ENCODE assay signal across 15 cellular contexts in the genomic region with DNA sequence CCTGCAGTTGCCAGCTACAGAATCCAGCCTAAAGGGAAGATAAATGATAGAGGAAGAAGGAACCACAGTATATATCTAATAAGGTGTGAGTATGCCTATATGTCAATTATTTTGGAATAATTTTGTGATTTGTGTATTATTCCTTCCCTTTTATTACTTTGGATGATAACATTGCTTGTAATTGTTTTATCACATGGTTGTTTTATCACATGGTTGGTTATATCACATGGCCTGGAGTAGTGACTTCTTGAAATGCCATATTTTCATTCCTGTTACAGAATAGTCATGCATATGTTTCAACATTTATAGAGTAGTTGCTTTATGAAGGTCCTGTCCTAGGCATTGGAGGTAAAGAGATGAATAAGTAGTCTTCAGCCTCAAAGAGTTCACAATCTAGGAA.
"Had no signal": no experiment of that assay in that cellular context is flagged by ENCODE, and none has a peak within 500 bp of the region (broad histone marks: within the 10 kb centered on the region; RNA-seq: fewer than 3 reads in every experiment).

No MANE protein-coding gene starts in this region.

- H3K4me3 ChIP-seq: dorsolateral prefrontal cortex, esophagus squamous epithelium, suprapubic skin had no signal

- H3K27me3 ChIP-seq: dorsolateral prefrontal cortex, esophagus squamous epithelium, suprapubic skin had no signal

- H3K27ac ChIP-seq: dorsolateral prefrontal cortex, suprapubic skin had no signal

- DNase-seq: activated CD4-positive, alpha-beta T cell treated with anti-CD3 and anti-CD28 coated beads for 4 hours; activated CD8-positive, alpha-beta memory T cell treated with anti-CD3 and anti-CD28 coated beads, Interleukin-2, amount 50 U/mL, for 4 hours; activated CD8-positive, alpha-beta T cell treated with anti-CD3 and anti-CD28 coated beads for 36 hours; activated naive CD8-positive, alpha-beta T cell treated with anti-CD3 and anti-CD28 coated beads, Interleukin-2, amount 10 ng/mL, durations not matched to agents 7 days and 5 days; activated T-cell treated with anti-CD3 and anti-CD28 coated beads, Interleukin-2, amount 50 U/mL, for 72 hours; anterior cingulate cortex; dorsolateral prefrontal cortex; esophagus squamous epithelium; foreskin fibroblast; left cardiac atrium; naive thymus-derived CD4-positive, alpha-beta T cell; posterior cingulate gyrus; stimulated activated naive CD4-positive, alpha-beta T cell treated with Interleukin-2 at 50 U/mL for 16 hours had no signal

- H3K36me3 ChIP-seq: esophagus squamous epithelium, suprapubic skin had no signal

- H3K27ac Mint-ChIP-seq: activated CD8-positive, alpha-beta T cell treated with anti-CD3 and anti-CD28 coated beads for 36 hours; activated naive CD8-positive, alpha-beta T cell treated with anti-CD3 and anti-CD28 coated beads, Interleukin-2, amount 10 ng/mL, durations not matched to agents 7 days and 5 days; activated T-cell treated with anti-CD3 and anti-CD28 coated beads, Interleukin-2, amount 50 U/mL, for 72 hours; naive thymus-derived CD4-positive, alpha-beta T cell; type B pancreatic cell had no signal

- ATAC-seq: activated CD8-positive, alpha-beta T cell treated with anti-CD3 and anti-CD28 coated beads for 36 hours; activated T-cell treated with anti-CD3 and anti-CD28 coated beads, Interleukin-2, amount 50 U/mL, for 72 hours; left cardiac atrium; naive thymus-derived CD4-positive, alpha-beta T cell had no signal

- H3K9me3 Mint-ChIP-seq: activated CD8-positive, alpha-beta T cell treated with anti-CD3 and anti-CD28 coated beads for 36 hours; activated naive CD8-positive, alpha-beta T cell treated with anti-CD3 and anti-CD28 coated beads, Interleukin-2, amount 10 ng/mL, durations not matched to agents 7 days and 5 days; activated T-cell treated with anti-CD3 and anti-CD28 coated beads, Interleukin-2, amount 50 U/mL, for 72 hours; naive thymus-derived CD4-positive, alpha-beta T cell; type B pancreatic cell had no signal

- H3K4me3 Mint-ChIP-seq: activated naive CD8-positive, alpha-beta T cell treated with anti-CD3 and anti-CD28 coated beads, Interleukin-2, amount 10 ng/mL, durations not matched to agents 7 days and 5 days had no signal

- H3K9me3 ChIP-seq: esophagus squamous epithelium, suprapubic skin had no signal

- H3K27me3 Mint-ChIP-seq: activated CD8-positive, alpha-beta T cell treated with anti-CD3 and anti-CD28 coated beads for 36 hours; activated naive CD8-positive, alpha-beta T cell treated with anti-CD3 and anti-CD28 coated beads, Interleukin-2, amount 10 ng/mL, durations not matched to agents 7 days and 5 days; naive thymus-derived CD4-positive, alpha-beta T cell; type B pancreatic cell had no signal
